In the genomic region with DNA sequence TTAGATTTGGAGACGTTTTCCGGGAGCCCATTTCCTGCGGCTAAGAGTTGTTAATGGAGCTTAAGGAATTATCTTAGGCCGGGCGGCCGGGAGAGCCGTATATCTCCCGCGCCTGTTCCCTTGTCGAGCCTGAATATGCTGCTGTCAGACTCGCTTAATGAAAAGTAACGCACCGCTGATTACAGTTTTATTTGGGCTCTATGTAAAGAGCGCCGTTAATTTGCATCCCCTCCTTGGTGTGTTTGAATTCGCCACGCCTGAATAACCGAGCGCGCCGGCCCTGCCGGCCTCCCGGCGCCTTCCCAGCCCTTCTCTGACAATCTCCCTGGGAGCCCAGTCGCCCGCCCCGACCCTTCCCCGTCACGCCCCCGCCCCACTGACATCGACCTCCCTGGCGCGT, we compare ENCODE assay signal across 14 cellular contexts. TPM values are rescaled to one million over a fixed set of nuclear protein-coding genes. Genes with fewer than 3 reads are reported as not detected.
DNase-seq lines count a peak whose midpoint lies in the region; ATAC-seq, FAIRE-seq and TF ChIP-seq lines count a peak whose summit lies in the region.
"Had no signal": no experiment of that assay in that cellular context is flagged by ENCODE, and none has a peak within 500 bp of the region (broad histone marks: within the 10 kb centered on the region; RNA-seq: fewer than 3 reads in every experiment).

No MANE protein-coding gene starts in this region.

- H3K27ac ChIP-seq in GM23338 (ENCODE audit: low read depth) (no peak overlapping the region), WERI-Rb-1 (no peak overlapping the region), pancreas (no peak overlapping the region)
- H3K27ac ChIP-seq: esophagus muscularis mucosa had no signal

- H3K27me3 Mint-ChIP-seq in GM23338 (ENCODE audit: insufficient read depth, low read depth, poor library complexity) (peaks cover 70% of the 10 kb centered on the region), neural crest cell (ENCODE audit: low read depth) (peaks cover 74% of the 10 kb centered on the region)

- H3K4me3 Mint-ChIP-seq in GM23338 (peak overlapping the region; percentile 66), neural crest cell (peak overlapping the region; percentile 67)
- H3K4me3 Mint-ChIP-seq: activated T-cell treated with anti-CD3 and anti-CD28 coated beads, Interleukin-2, amount 50 U/mL, for 4 hours; CD4-positive, alpha-beta T cell had no signal

- H3K36me3 Mint-ChIP-seq in GM23338 (ENCODE audit: low read depth), result peaks cover 3% of the 10 kb centered on the region; the same call in 1 of the 3 replicates
- no peaks in the 10 kb centered on the region for H3K36me3 Mint-ChIP-seq in neural crest cell (ENCODE audit: low read depth)

- peak; percentile 62 for DNase-seq in GM23338 (ENCODE audit: low spot score)
- DNase-seq in NCI-H1092 treated with DMSO at 0.1 percent for 48 hours (lab: John Stamatoyannopoulos, UW), result peak; percentile 31
- peak; percentile 46 for DNase-seq in WERI-Rb-1
- DNase-seq in neural crest cell (ENCODE audit: low read depth, low spot score), result no peak
- no peak for DNase-seq in pancreas
- DNase-seq in erythroblast (lab: John Stamatoyannopoulos, UW), result no peak
- DNase-seq: activated T-cell treated with anti-CD3 and anti-CD28 coated beads, Interleukin-2, amount 50 U/mL, for 4 hours; CD4-positive, alpha-beta T cell; NCI-H146; OCI-M1 had no signal

- no peaks in the 10 kb centered on the region for H3K79me2 ChIP-seq in GM23338 (replicated peaks; ENCODE audit: insufficient read depth)

- H3K4me1 ChIP-seq in GM23338 (ENCODE audit: insufficient read depth) (peaks cover 23% of the 10 kb centered on the region), pancreas (peaks cover 0 to 5% (median 0%) of the 10 kb centered on the region in 3 donors)

- no peaks in the 10 kb centered on the region for H3K9me2 ChIP-seq in GM23338 (ENCODE audit: insufficient read depth)

- H4K20me1 ChIP-seq in GM23338 (replicated peaks; ENCODE audit: insufficient read depth), result peaks cover 6% of the 10 kb centered on the region; the same call in 1 of the 2 replicates

- WGBS in pancreas, 2 donors, result 3 to 4% methylated on average over 33 of the region's 33 CpGs

- no peaks in the 10 kb centered on the region for H3K36me3 ChIP-seq in GM23338 (ENCODE audit: insufficient read depth)
- H3K36me3 ChIP-seq in WERI-Rb-1, result no peaks in the 10 kb centered on the region
- H3K36me3 ChIP-seq in pancreas, result no peaks in the 10 kb centered on the region

- H3K27ac Mint-ChIP-seq in GM23338, result no peak overlapping the region
- H3K27ac Mint-ChIP-seq in neural crest cell (ENCODE audit: unreplicated experiment), result no peak overlapping the region
- H3K27ac Mint-ChIP-seq: CD4-positive, alpha-beta T cell had no signal

- H3K4me1 Mint-ChIP-seq in GM23338 (peaks cover 38% of the 10 kb centered on the region), neural crest cell (peaks cover 17% of the 10 kb centered on the region)

- H3K4me3 ChIP-seq in GM23338 (peak overlapping the region; percentile 56), WERI-Rb-1 (ENCODE audit: low read depth, low read length) (peak overlapping the region; percentile 15; the same call in 1 of the 2 replicates), pancreas (no peak overlapping the region)
- H3K4me3 ChIP-seq: lung had no signal

- ATAC-seq in GM23338 (no peak), pancreas (no peak), GM19328 (IDR thresholded peaks at IDR 0.05; ENCODE audit: unreplicated experiment) (no peak)
- ATAC-seq: activated T-cell treated with anti-CD3 and anti-CD28 coated beads, Interleukin-2, amount 50 U/mL, for 4 hours had no signal

- no peak for TF ChIP-seq CTCF in GM23338 (conservative IDR thresholded peaks at IDR 0.05; ENCODE audit: low read depth in 2 of 2)
- no peak for TF ChIP-seq CTCF in WERI-Rb-1 (IDR thresholded peaks at IDR 0.05; ENCODE audit: low read depth, low read length)
- no peak for TF ChIP-seq CTCF in neural crest cell (conservative IDR thresholded peaks at IDR 0.05)
- TF ChIP-seq CTCF in pancreas (IDR thresholded peaks at IDR 0.05), result no peak

- H3K4me2 ChIP-seq in GM23338, result peak overlapping the region; percentile 92

- no peak for FAIRE-seq in pancreas (lab: Jason Lieb, UNC)

- H3F3A ChIP-seq in GM23338 (replicated peaks; ENCODE audit: low read depth), result peaks cover 13% of the 10 kb centered on the region; the same call in 1 of the 2 replicates

- TF ChIP-seq POLR2A in erythroblast (IDR thresholded peaks at IDR 0.05; ENCODE audit: low read length), result no peak

- H3K9me3 ChIP-seq in WERI-Rb-1 (ENCODE audit: severe bottlenecking), result peaks cover 40% of the 10 kb centered on the region
- H3K9me3 ChIP-seq in pancreas, result no peaks in the 10 kb centered on the region
- H3K9me3 ChIP-seq: esophagus muscularis mucosa had no signal

- intact Hi-C loops in pancreas (cut with DNase I), result no loop called here

- H3K9me3 Mint-ChIP-seq in GM23338, result peaks cover 6% of the 10 kb centered on the region; the same call in 2 of the 3 replicates
- no peaks in the 10 kb centered on the region for H3K9me3 Mint-ChIP-seq in neural crest cell
- H3K9me3 Mint-ChIP-seq: activated T-cell treated with anti-CD3 and anti-CD28 coated beads, Interleukin-2, amount 50 U/mL, for 4 hours; CD4-positive, alpha-beta T cell had no signal

- no peak overlapping the region for H2AFZ ChIP-seq in GM23338

- H3K27me3 ChIP-seq in GM23338 (ENCODE audit: insufficient read depth) (peaks cover 74% of the 10 kb centered on the region), WERI-Rb-1 (ENCODE audit: insufficient read depth, low read depth, severe bottlenecking) (peaks cover 86% of the 10 kb centered on the region), pancreas (peaks cover 0 to 41% (median 6%) of the 10 kb centered on the region in 4 donors)

TF ChIP-seq in GM23338, 12 proteins besides CTCF, POLR2A, EP300 and RAD21:
- peak; percentile 85 for TF ChIP-seq EZH2 (IDR thresholded peaks at IDR 0.05; ENCODE audit: low read depth, unreplicated experiment)
- TF ChIP-seq ZNF114 (CRISPR knock-in tag; IDR thresholded peaks at IDR 0.05), result no peak

RNA-seq across cellular contexts. Expression of a gene that starts 7.9 kb away (rescaled TPM):
- 1.7 and 2.8 TPM in 2 replicates for total RNA-seq in GM23338 (2014; rRNA removed; shearing (Covaris generic))
- 0.70 and 0.82 TPM in 2 replicates for polyA plus RNA-seq in GM23338 (2016; fragmentation: Nextera tagmentation; extraction: Ambion mirVana)
- 0.28 and 0.77 TPM in 2 replicates for total RNA-seq in neural crest cell
- not detected for total RNA-seq in pancreas
- under 1 TPM in 1 of 2 donors, not detected in 1; 0.31 TPM for polyA plus RNA-seq in pancreas
- total RNA-seq: activated T-cell treated with anti-CD3 and anti-CD28 coated beads, Interleukin-2, amount 50 U/mL, for 4 hours; CD4-positive, alpha-beta T cell; esophagus muscularis mucosa; lung; osteocyte had no signal

Comparison
In these comparisons a context has a peak if more than half of its experiments do, and no peak if none do; other contexts are left out.
1. DNase-seq: peak in GM23338 (single experiment), NCI-H1092 treated with DMSO at 0.1 percent for 48 hours (single experiment) and WERI-Rb-1 (single experiment); none in neural crest cell (single experiment), pancreas (0 of 6) and erythroblast (0 of 2).
2. H3K4me3 ChIP-seq: peak in GM23338 (single experiment) and WERI-Rb-1 (single experiment); none in pancreas (0 of 4).